20 cellular contexts compared by ENCODE assay signal in genomic region chr12:28265435-28266042, GRCh38.
DNase-seq lines count a peak whose midpoint lies in the region; ATAC-seq, FAIRE-seq and TF ChIP-seq lines count a peak whose summit lies in the region.
"Had no signal": no experiment of that assay in that cellular context is flagged by ENCODE, and none has a peak within 500 bp of the region (broad histone marks: within the 10 kb centered on the region; RNA-seq: fewer than 3 reads in every experiment).

No MANE protein-coding gene starts in this region.

- TF ChIP-seq RAD21 in A549 (conservative IDR thresholded peaks at IDR 0.05 in 1 of 2, IDR thresholded peaks at IDR 0.05 in 1 of 2): no peak

- H3K79me2 ChIP-seq in Karpas-422 (ENCODE audit: low read length): peaks cover 51% of the 10 kb centered on the region

- no peak for TF ChIP-seq EP300 in A549 (IDR thresholded peaks at IDR 0.05)

- DNase-seq in A549 (ENCODE audit: low read depth in 1 of 2, low spot score in 1 of 2) (no peak), GM18507 (ENCODE audit: extremely low spot score, insufficient read length, low read depth) (no peak), Karpas-422 (no peak), SIG-M5 treated with dmso at 0.1 percent for 504 hours (lab: John Stamatoyannopoulos, UW; ENCODE audit: unreplicated experiment) (no peak), coronary artery (ENCODE audit: low spot score) (no peak)
- DNase-seq: ACHN; C1 segment of cervical spinal cord; Calu3; CD4-positive, alpha-beta memory T cell; COR-L47; DMS53; DMS79 treated with DMSO at 0.1 percent for 48 hours; GF-D8; GOT3; HFFc6 had no signal

- H2AFZ ChIP-seq in Karpas-422 (ENCODE audit: low read length): no peak overlapping the region

- H3K4me1 ChIP-seq in A549 (no peaks in the 10 kb centered on the region), Karpas-422 (ENCODE audit: low read length) (peaks cover 7% of the 10 kb centered on the region; the same call in 1 of the 2 replicates)
- H3K4me1 ChIP-seq: HAP-1 had no signal

- H3K4me3 ChIP-seq in A549 (no peak overlapping the region), Karpas-422 (ENCODE audit: low read length) (no peak overlapping the region), coronary artery (no peak overlapping the region)
- H3K4me3 ChIP-seq: HAP-1 had no signal

- H3K9me3 ChIP-seq in A549 (peaks cover 2% of the 10 kb centered on the region; the same call in 1 of the 3 replicates), Karpas-422 (ENCODE audit: low read length) (peaks cover 9% of the 10 kb centered on the region)
- H3K9me3 ChIP-seq: HAP-1 had no signal

- H3K27me3 ChIP-seq in Karpas-422 (ENCODE audit: low read length): no peaks in the 10 kb centered on the region

- H3K36me3 ChIP-seq in Karpas-422 (ENCODE audit: insufficient read depth, low read length): peaks cover 26% of the 10 kb centered on the region
- H3K36me3 ChIP-seq: HAP-1 had no signal

- no peaks in the 10 kb centered on the region for H4K20me1 ChIP-seq in Karpas-422 (ENCODE audit: insufficient read depth, low read depth, low read length)

- H3K4me2 ChIP-seq in A549 (no peak overlapping the region), Karpas-422 (ENCODE audit: low read depth, low read length, poor library complexity, severe bottlenecking) (no peak overlapping the region)

- no peak for TF ChIP-seq POLR2A in A549 (IDR thresholded peaks at IDR 0.05; ENCODE audit: low read length)

- 91% methylated on average over 2 of the region's 2 CpGs for WGBS in A549 (ENCODE audit: missing lambda C conversion rate)

- FAIRE-seq in A549 (lab: Jason Lieb, UNC) (peak; percentile 65), GM18507 (lab: Jason Lieb, UNC) (peak; percentile 24), islet of Langerhans (lab: Jason Lieb, UNC) (peak; percentile 36)
- FAIRE-seq: A204.1, GM12891, H54 had no signal

- no peak for ATAC-seq in A549

- no peaks in the 10 kb centered on the region for H3K9me2 ChIP-seq in Karpas-422 (replicated peaks; ENCODE audit: insufficient read depth, low read length)

- POLR2A ChIA-PET in A549 (lab: Yijun Ruan, JAX): no interaction called here

- CTCF ChIA-PET in A549 (lab: Yijun Ruan, JAX): no interaction called here

- TF ChIP-seq CTCF in A549 (IDR thresholded peaks at IDR 0.05) (no peak), coronary artery (IDR thresholded peaks at IDR 0.05) (no peak)

- H3K27ac ChIP-seq in A549 (no peak overlapping the region), Karpas-422 (ENCODE audit: low read length) (no peak overlapping the region), coronary artery (no peak overlapping the region)

- no peak overlapping the region for H3K9ac ChIP-seq in Karpas-422 (ENCODE audit: low read length)

TF ChIP-seq in A549, 52 proteins besides CTCF, POLR2A, EP300 and RAD21:
- TF ChIP-seq FOSB (CRISPR knock-in tag; IDR thresholded peaks at IDR 0.05) (no peak), JUNB (IDR thresholded peaks at IDR 0.05) (no peak), POLR2AphosphoS2 (conservative IDR thresholded peaks at IDR 0.05; ENCODE audit: low read length) (no peak), GATA3 (IDR thresholded peaks at IDR 0.05; ENCODE audit: borderline replicate concordance) (no peak), EHMT2 (IDR thresholded peaks at IDR 0.05; ENCODE audit: low read depth) (no peak), PHF8 (IDR thresholded peaks at IDR 0.05; ENCODE audit: borderline replicate concordance, low read depth) (no peak), RFX5 (IDR thresholded peaks at IDR 0.05) (no peak)
TF ChIP-seq in A549: peak in this region for 0.
